ENCODE assay signal across 8 cellular contexts in genomic region chr6:5261545-5262109, GRCh38. TPM values are rescaled to one million over a fixed set of nuclear protein-coding genes. Genes with fewer than 3 reads are reported as not detected.
DNase-seq lines count a peak whose midpoint lies in the region; ATAC-seq and TF ChIP-seq lines count a peak whose summit lies in the region.

No MANE protein-coding gene starts in this region.

- H3K36me3 ChIP-seq in HUES48 (ENCODE audit: control insufficient read depth, insufficient read depth, low read length) = peaks cover 13% of the 10 kb centered on the region
- H3K36me3 ChIP-seq in mucosa of stomach (ENCODE audit: control insufficient read depth, insufficient read depth, low read length) = no peaks in the 10 kb centered on the region

- H3K27me3 ChIP-seq in HUES48 (ENCODE audit: control insufficient read depth, insufficient read depth, low read length) (no peaks in the 10 kb centered on the region), mucosa of stomach (ENCODE audit: control insufficient read depth, insufficient read depth, low read length) (no peaks in the 10 kb centered on the region)

- peak overlapping the region; percentile 95 for H3K4me3 ChIP-seq in HUES48 (ENCODE audit: low read depth, low read length)
- peak overlapping the region; percentile 74 to 92 for H3K4me3 ChIP-seq in cardiac fibroblast (replicated peaks in 1 of 2; ENCODE audit: low read depth in 2 of 2, low read length in 2 of 2)
- peak overlapping the region; percentile 67 for H3K4me3 ChIP-seq in mucosa of stomach (ENCODE audit: low read length)

- H3K4me1 ChIP-seq in HUES48 (ENCODE audit: control insufficient read depth, insufficient read depth, low read length) = peaks cover 3% of the 10 kb centered on the region; the same call in 1 of the 2 replicates
- peaks cover 8% of the 10 kb centered on the region for H3K4me1 ChIP-seq in mucosa of stomach (ENCODE audit: control insufficient read depth, insufficient read depth, low read length)

- H3K9me3 ChIP-seq in HUES48 (ENCODE audit: control insufficient read depth, insufficient read depth, low read length) = no peaks in the 10 kb centered on the region
- H3K9me3 ChIP-seq in mucosa of stomach (ENCODE audit: control insufficient read depth, low read length) = no peaks in the 10 kb centered on the region

- H3K36me3 Mint-ChIP-seq in CD14-positive monocyte = peaks cover 7 to 10% of the 10 kb centered on the region in 2 donors

- H3K27ac ChIP-seq in HUES48 (ENCODE audit: low read depth, low read length) = peak overlapping the region; percentile 99

- H3K27ac Mint-ChIP-seq in CD14-positive monocyte = peak overlapping the region; percentile 97 to 100 (median 100)

- no peak for ATAC-seq in HG03520 (IDR thresholded peaks at IDR 0.05; ENCODE audit: unreplicated experiment)

- intact Hi-C loops in CD14-positive monocyte (cut with micrococcal nuclease) = loop anchor here (5.0 to 10.0 kb wide), 3 partner anchors 177 to 1667 kb away; partner anchors contain the start of genes CDYL (in 1 of the 2) and PPP1R3G (in 1 of the 2)

- TF ChIP-seq CTCF in CD14-positive monocyte (IDR thresholded peaks at IDR 0.05) = no peak
- TF ChIP-seq CTCF in cardiac fibroblast (IDR thresholded peaks at IDR 0.05; ENCODE audit: low read depth, low read length) = no peak

- peaks cover 0 to 1% (median 0%) of the 10 kb centered on the region in 3 donors for H3K27me3 Mint-ChIP-seq in CD14-positive monocyte (ENCODE audit: low read depth in 3 of 3)

- no peaks in the 10 kb centered on the region for H3K9me3 Mint-ChIP-seq in CD14-positive monocyte

- DNase-seq in CD14-positive monocyte (ENCODE audit: low spot score) (no peak), cardiac fibroblast (ENCODE audit: low read depth in 2 of 2) (no peak), germinal center (ENCODE audit: low spot score) (no peak), GF-D8 (lab: John Stamatoyannopoulos, UW) (no peak), NCI-H187 treated with DMSO at 0.1 percent for 48 hours (lab: John Stamatoyannopoulos, UW) (no peak)

- peak overlapping the region; percentile 95 to 98 for H3K4me3 Mint-ChIP-seq in CD14-positive monocyte

- H3K9ac ChIP-seq in HUES48 (ENCODE audit: low read depth, low read length) (peak overlapping the region; percentile 100), mucosa of stomach (ENCODE audit: low read length) (peak overlapping the region; percentile 86)

- peaks cover 19% of the 10 kb centered on the region for H3K4me1 Mint-ChIP-seq in CD14-positive monocyte

RNA-seq across cellular contexts. Expression of gene FARS2, which starts 0.3 kb away (rescaled TPM):
- polyA plus RNA-seq in CD14-positive monocyte = 10 to 100 TPM; 17.7 to 21.6 TPM

RNA-seq across cellular contexts. Expression of gene LYRM4, which starts 0.9 kb away (rescaled TPM):
- polyA plus RNA-seq in CD14-positive monocyte = 10 to 100 TPM; 18.1 to 19.6 TPM
